In genomic region chr12:53299101-53299453, GRCh38 we compare ENCODE assay signal across 8 cellular contexts. TPM values are rescaled to one million over a fixed set of nuclear protein-coding genes. Genes with fewer than 3 reads are reported as not detected.
DNase-seq lines count a peak whose midpoint lies in the region; ATAC-seq and TF ChIP-seq lines count a peak whose summit lies in the region.

No MANE protein-coding gene starts in this region.

- H3K4me3 Mint-ChIP-seq in nephron: peak overlapping the region; percentile 93 to 100 (median 98)

- intact Hi-C loops in A673 (cut with micrococcal nuclease; ENCODE audit: unreplicated experiment): no loop called here
- intact Hi-C loops in prostate gland (cut with DNase I): loop anchor here (5.0 kb wide), 1 partner anchor 47 kb away; a partner anchor contains a TSS

- WGBS in prostate gland: 62% methylated on average over 5 of the region's 5 CpGs

- H3K27me3 Mint-ChIP-seq in nephron (ENCODE audit: low read depth): no peaks in the 10 kb centered on the region

- BruUV-seq in A673 (replicated peaks; lab: Mats Ljungman, UMichigan): no TSS peak

- TF ChIP-seq CTCF in A673 (conservative IDR thresholded peaks at IDR 0.05; ENCODE audit: low read depth, low read length) (no peak), WI38 (IDR thresholded peaks at IDR 0.05; ENCODE audit: low read depth, low read length) (no peak), epithelial cell of esophagus (IDR thresholded peaks at IDR 0.05; ENCODE audit: insufficient read depth, low read depth, low read length, missing control alignments) (no peak), nephron (IDR thresholded peaks at IDR 0.05; ENCODE audit: unreplicated experiment in 3 of 3) (no peak), prostate gland (IDR thresholded peaks at IDR 0.05) (no peak)

- peaks cover 58% of the 10 kb centered on the region for H3K4me1 Mint-ChIP-seq in nephron

- CTCF ChIA-PET in A673 (lab: Charles Lee): interaction anchor here (0.7 to 1.8 kb wide), 2 partner anchors 23 to 86 kb away, joined by 4 to 11 read pairs; partner anchors contain the start of gene AAAS

- H3K27ac Mint-ChIP-seq in nephron: peak overlapping the region; percentile 79 to 94 (median 85)

- no peaks in the 10 kb centered on the region for H3K27me3 ChIP-seq in A673 (replicated peaks; ENCODE audit: insufficient read depth, low read depth, low read length, poor library complexity)
- no peaks in the 10 kb centered on the region for H3K27me3 ChIP-seq in prostate gland (replicated peaks; ENCODE audit: insufficient read depth)

- DNase-seq in A673 (ENCODE audit: low spot score) (peak; percentile 17), HT1080 (ENCODE audit: low read depth) (peak; percentile 75), epithelial cell of esophagus (ENCODE audit: low read depth) (peak; percentile 81), prostate gland (ENCODE audit: low spot score) (no peak)

- H3K4me3 ChIP-seq in A673 (ENCODE audit: low read depth, low read length, poor library complexity, severe bottlenecking) (peak overlapping the region; percentile 73), WI38 (ENCODE audit: low read depth, low read length) (peak overlapping the region; percentile 82), epithelial cell of esophagus (ENCODE audit: low read length) (no peak overlapping the region), prostate gland (peak overlapping the region in 1 of 2 donors; percentile 75)

- no peaks in the 10 kb centered on the region for H3K9me3 ChIP-seq in A673 (ENCODE audit: low read depth, low read length, poor library complexity, severe bottlenecking)
- H3K9me3 ChIP-seq in prostate gland: no peaks in the 10 kb centered on the region

- H3K27ac ChIP-seq in A673 (ENCODE audit: low read depth, low read length, poor library complexity, severe bottlenecking): no peak overlapping the region
- H3K27ac ChIP-seq in prostate gland: peak overlapping the region in 1 of 2 donors; percentile 54

- peaks cover 33% of the 10 kb centered on the region for H3K36me3 Mint-ChIP-seq in nephron (ENCODE audit: low read depth)

- ATAC-seq in GM19463 (IDR thresholded peaks at IDR 0.05; ENCODE audit: unreplicated experiment): no peak
- ATAC-seq in HG03571 (IDR thresholded peaks at IDR 0.05; ENCODE audit: unreplicated experiment): no peak

- POLR2A ChIA-PET in A673 (lab: Charles Lee; ENCODE audit: low non-redundant PET): interaction anchor here (0.6 kb wide), 1 partner anchor 119 kb away, joined by 15 read pairs; no protein-coding TSS in a partner anchor

- H3K9me3 Mint-ChIP-seq in nephron: no peaks in the 10 kb centered on the region

- H3K36me3 ChIP-seq in A673 (ENCODE audit: insufficient read depth, low read length, poor library complexity, severe bottlenecking) (peaks cover 33% of the 10 kb centered on the region), prostate gland (peaks cover 0 to 7% of the 10 kb centered on the region in 2 donors)

- H3K4me1 ChIP-seq in A673 (ENCODE audit: insufficient read depth, low read length, poor library complexity, severe bottlenecking) (peaks cover 13% of the 10 kb centered on the region), prostate gland (replicated peaks) (peaks cover 9% of the 10 kb centered on the region)

- TF ChIP-seq POLR2A in prostate gland (IDR thresholded peaks at IDR 0.05): no peak

RNA-seq across cellular contexts. Expression of gene MYG1, which starts 0.4 kb away (rescaled TPM):
- total RNA-seq in A673 (2021) (102 and 111 TPM in 2 replicates), prostate gland (10 to 100 TPM; 48.1 to 75.4 TPM)
- total RNA-seq in HT1080 (2014; rRNA removed; shearing (Covaris generic)): 108 and 119 TPM in 2 replicates
- 85.4 and 100 TPM in 2 replicates for polyA plus RNA-seq in HT1080 (2015; cell fraction: cytosol; rRNA removed)
- 66.9 and 74.9 TPM in 2 replicates for polyA plus RNA-seq in HT1080 (2015; cell fraction: nucleus; rRNA removed)

RNA-seq across cellular contexts. Expression of gene PFDN5, which starts 3.7 kb away (rescaled TPM):
- total RNA-seq in A673 (2021): 268 and 288 TPM in 2 replicates
- 309 and 490 TPM in 2 replicates for total RNA-seq in HT1080 (2014; rRNA removed; shearing (Covaris generic))
- polyA plus RNA-seq in HT1080 (2015; cell fraction: cytosol; rRNA removed): 365 and 406 TPM in 2 replicates
- polyA plus RNA-seq in HT1080 (2015; cell fraction: nucleus; rRNA removed): 294 and 307 TPM in 2 replicates
- total RNA-seq in prostate gland: 100 to 1,000 TPM; 552 to 673 TPM

RNA-seq across cellular contexts. Expression of gene AAAS, which starts 22.3 kb away (rescaled TPM):
- total RNA-seq in A673 (2021) (94.2 and 104 TPM in 2 replicates), prostate gland (10 to 100 TPM; 50.7 to 79.3 TPM)
- total RNA-seq in HT1080 (2014; rRNA removed; shearing (Covaris generic)): 117 and 134 TPM in 2 replicates
- polyA plus RNA-seq in HT1080 (2015; cell fraction: cytosol; rRNA removed): 88.5 and 90.9 TPM in 2 replicates
- polyA plus RNA-seq in HT1080 (2015; cell fraction: nucleus; rRNA removed): 204 and 217 TPM in 2 replicates

RNA-seq across cellular contexts. Expression of gene ESPL1, which starts 31.0 kb away (rescaled TPM):
- 99.1 and 105 TPM in 2 replicates for total RNA-seq in A673 (2021)
- 16.8 and 20.0 TPM in 2 replicates for total RNA-seq in HT1080 (2014; rRNA removed; shearing (Covaris generic))
- polyA plus RNA-seq in HT1080 (2015; cell fraction: cytosol; rRNA removed): 10.4 and 10.7 TPM in 2 replicates
- 52.4 and 55.6 TPM in 2 replicates for polyA plus RNA-seq in HT1080 (2015; cell fraction: nucleus; rRNA removed)
- 1 to 10 TPM in 1 of 2 donors, under 1 TPM in 1; 0.55 to 6.1 TPM for total RNA-seq in prostate gland

RNA-seq across cellular contexts. Expression of gene SP7, which starts 37.1 kb away (rescaled TPM):
- total RNA-seq in A673 (2021): not detected in 2 replicates
- 0.10 TPM in 1 of 2 replicates, not detected in the other for total RNA-seq in HT1080 (2014; rRNA removed; shearing (Covaris generic))
- 0.05 TPM in 1 of 2 replicates, not detected in the other for polyA plus RNA-seq in HT1080 (2015; cell fraction: cytosol; rRNA removed)
- polyA plus RNA-seq in HT1080 (2015; cell fraction: nucleus; rRNA removed): not detected in 2 replicates
- not detected for total RNA-seq in prostate gland
